28 cellular contexts compared by ENCODE assay signal in the genomic region with DNA sequence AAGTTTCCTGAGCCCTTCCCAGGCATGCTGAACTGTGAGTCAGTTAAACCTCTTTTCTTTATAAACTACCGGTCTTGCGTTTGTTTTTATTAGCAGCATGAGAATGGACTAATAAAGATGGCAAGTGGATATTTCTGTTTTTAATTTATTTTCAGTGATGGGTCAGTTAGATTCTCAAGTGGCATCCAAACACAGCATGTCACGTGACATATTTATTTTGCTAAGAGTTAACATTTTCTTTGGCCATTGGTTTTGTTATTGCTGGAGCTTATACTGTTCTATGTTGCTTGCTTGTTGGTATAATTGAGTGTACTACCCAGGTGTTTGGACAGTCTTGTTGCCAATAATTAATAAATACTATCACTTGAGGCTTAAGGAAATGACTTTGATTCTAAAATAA.
"Had no signal": no experiment of that assay in that cellular context is flagged by ENCODE, and none has a peak within 500 bp of the region (broad histone marks: within the 10 kb centered on the region; RNA-seq: fewer than 3 reads in every experiment).

No MANE protein-coding gene starts in this region.

- H3K4me2 ChIP-seq: neural progenitor cell, smooth muscle cell had no signal

- H3K9me3 ChIP-seq: ovary, psoas muscle, suprapubic skin, testis, tibial artery, transverse colon, upper lobe of right lung, uterus had no signal

- H2AFZ ChIP-seq: neural progenitor cell, parathyroid adenoma had no signal

- H3K27me3 ChIP-seq: neural progenitor cell, ovary, spleen, suprapubic skin, testis, tibial artery, transverse colon, upper lobe of right lung, uterus had no signal

- ATAC-seq: natural killer cell; psoas muscle; right cardiac atrium; sciatic nerve; stimulated activated memory B cell treated with anti-CD40 and anti-IgM and Interleukin-4, amounts not matched to agents 10 μg/mL and 1 μg/mL and 100 μg/mL, for 72 hours; stimulated activated naive CD8-positive, alpha-beta T cell treated with anti-CD3 and anti-CD28 coated beads, Interleukin-15, amount 100 ng/mL, for 72 hours; stimulated activated naive CD8-positive, alpha-beta T cell treated with anti-CD3 and anti-CD28 coated beads, Interleukin-15, Interleukin-2, amounts not matched to agents 100 U/mL and 50 U/mL, for 24 hours; upper lobe of right lung had no signal

- H3K79me2 ChIP-seq: parathyroid adenoma had no signal

- H3K27ac ChIP-seq: neural progenitor cell, ovary, parathyroid adenoma, psoas muscle, skin epidermis, spleen, suprapubic skin, testis, tibial artery, transverse colon, upper lobe of right lung, uterus had no signal

- H3K4me1 ChIP-seq: neural progenitor cell, parathyroid adenoma, psoas muscle, spleen, suprapubic skin, testis, tibial artery, transverse colon, upper lobe of right lung, uterus had no signal

- H3K9ac ChIP-seq: neural progenitor cell, parathyroid adenoma had no signal

- H3K4me3 ChIP-seq: neural progenitor cell, ovary, psoas muscle, skin epidermis, smooth muscle cell, spleen, suprapubic skin, testis, tibial artery, transverse colon, upper lobe of right lung, uterus had no signal

- DNase-seq: natural killer cell; occipital lobe; ovary; posterior cingulate gyrus; psoas muscle; right cardiac atrium; spleen; stimulated activated CD4-positive, alpha-beta T cell treated with anti-CD3 and anti-CD28 coated beads, Interleukin-12 subunit alpha, Interleukin-12 subunit beta, amount 100 ng/mL, for 4 hours; stimulated activated CD4-positive, alpha-beta T cell treated with anti-CD3 and anti-CD28 coated beads, Interleukin-1b, Interleukin-23, amount 100 ng/mL, for 48 hours; stimulated activated CD4-positive, alpha-beta T cell treated with anti-CD3 and anti-CD28 coated beads, Interleukin-4, amount 100 ng/mL, for 1 hour; stimulated activated CD4-positive, alpha-beta T cell treated with anti-CD3 and anti-CD28 coated beads, Interleukin-4, amount 100 ng/mL, for 4 hours; stimulated activated CD8-positive, alpha-beta memory T cell treated with anti-CD3 and anti-CD28 coated beads, Interleukin-4, amount 100 ng/mL, for 48 hours; stimulated activated naive CD4-positive, alpha-beta T cell; stimulated activated naive CD8-positive, alpha-beta T cell treated with anti-CD3 and anti-CD28 coated beads, Interleukin-15, amount 100 ng/mL, for 72 hours; stimulated activated naive CD8-positive, alpha-beta T cell treated with anti-CD3 and anti-CD28 coated beads, Interleukin-15, Interleukin-2, amounts not matched to agents 100 U/mL and 50 U/mL, for 24 hours; substantia nigra; testis; tibial artery; transverse colon; upper lobe of right lung; uterus had no signal

- H3K36me3 ChIP-seq: neural progenitor cell, ovary, spleen, suprapubic skin, tibial artery, transverse colon, upper lobe of right lung, uterus had no signal
